In the genomic region with DNA sequence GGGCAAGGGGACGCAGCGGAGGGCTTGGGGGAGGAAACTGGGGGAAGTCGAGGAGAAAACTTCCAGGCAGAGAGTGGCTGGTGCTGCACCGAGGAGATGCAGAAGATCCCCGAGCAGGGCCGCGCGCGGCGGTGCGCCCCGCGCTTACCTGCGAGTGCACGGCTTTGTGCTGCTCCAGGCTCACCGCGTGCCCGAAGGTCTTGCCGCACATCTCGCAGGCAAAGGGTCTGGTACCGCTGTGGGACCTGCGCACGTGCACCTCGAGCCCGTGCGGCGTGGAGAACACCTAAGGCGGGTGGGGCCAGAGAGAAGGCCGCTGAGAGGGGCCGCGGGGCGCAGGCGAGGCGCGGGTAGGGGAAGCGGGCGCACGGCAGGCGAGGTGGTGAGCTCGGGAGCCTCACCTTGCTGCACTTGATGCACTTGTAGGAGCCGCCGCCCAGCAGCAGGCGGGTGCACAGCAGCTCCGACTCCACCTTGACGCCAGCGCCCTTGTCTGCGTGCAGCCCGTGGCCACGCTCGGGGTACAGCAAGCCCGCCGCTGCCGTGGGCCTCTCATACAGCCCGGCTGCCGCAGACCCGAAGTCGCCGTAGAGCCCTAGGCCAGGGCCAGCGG, we compare ENCODE assay signal across 1 cellular context.
A peak's percentile ranks its signal among the peaks of the same experiment; 100 is the strongest.
TF ChIP-seq lines count a peak whose summit lies in the region.

No MANE protein-coding gene starts in this region.

TF ChIP-seq in WTC11, 78 proteins besides CTCF, POLR2A, EP300 and RAD21 (continued from another document and continues in another):
- TF ChIP-seq, protein P1, sequence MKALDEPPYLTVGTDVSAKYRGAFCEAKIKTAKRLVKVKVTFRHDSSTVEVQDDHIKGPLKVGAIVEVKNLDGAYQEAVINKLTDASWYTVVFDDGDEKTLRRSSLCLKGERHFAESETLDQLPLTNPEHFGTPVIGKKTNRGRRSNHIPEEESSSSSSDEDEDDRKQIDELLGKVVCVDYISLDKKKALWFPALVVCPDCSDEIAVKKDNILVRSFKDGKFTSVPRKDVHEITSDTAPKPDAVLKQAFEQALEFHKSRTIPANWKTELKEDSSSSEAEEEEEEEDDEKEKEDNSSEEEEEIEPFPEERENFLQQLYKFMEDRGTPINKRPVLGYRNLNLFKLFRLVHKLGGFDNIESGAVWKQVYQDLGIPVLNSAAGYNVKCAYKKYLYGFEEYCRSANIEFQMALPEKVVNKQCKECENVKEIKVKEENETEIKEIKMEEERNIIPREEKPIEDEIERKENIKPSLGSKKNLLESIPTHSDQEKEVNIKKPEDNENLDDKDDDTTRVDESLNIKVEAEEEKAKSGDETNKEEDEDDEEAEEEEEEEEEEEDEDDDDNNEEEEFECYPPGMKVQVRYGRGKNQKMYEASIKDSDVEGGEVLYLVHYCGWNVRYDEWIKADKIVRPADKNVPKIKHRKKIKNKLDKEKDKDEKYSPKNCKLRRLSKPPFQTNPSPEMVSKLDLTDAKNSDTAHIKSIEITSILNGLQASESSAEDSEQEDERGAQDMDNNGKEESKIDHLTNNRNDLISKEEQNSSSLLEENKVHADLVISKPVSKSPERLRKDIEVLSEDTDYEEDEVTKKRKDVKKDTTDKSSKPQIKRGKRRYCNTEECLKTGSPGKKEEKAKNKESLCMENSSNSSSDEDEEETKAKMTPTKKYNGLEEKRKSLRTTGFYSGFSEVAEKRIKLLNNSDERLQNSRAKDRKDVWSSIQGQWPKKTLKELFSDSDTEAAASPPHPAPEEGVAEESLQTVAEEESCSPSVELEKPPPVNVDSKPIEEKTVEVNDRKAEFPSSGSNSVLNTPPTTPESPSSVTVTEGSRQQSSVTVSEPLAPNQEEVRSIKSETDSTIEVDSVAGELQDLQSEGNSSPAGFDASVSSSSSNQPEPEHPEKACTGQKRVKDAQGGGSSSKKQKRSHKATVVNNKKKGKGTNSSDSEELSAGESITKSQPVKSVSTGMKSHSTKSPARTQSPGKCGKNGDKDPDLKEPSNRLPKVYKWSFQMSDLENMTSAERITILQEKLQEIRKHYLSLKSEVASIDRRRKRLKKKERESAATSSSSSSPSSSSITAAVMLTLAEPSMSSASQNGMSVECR (CRISPR knock-in tag; IDR thresholded peaks at IDR 0.05; ENCODE audit: borderline replicate concordance), result peak; percentile 99
- TF ChIP-seq, protein P2, sequence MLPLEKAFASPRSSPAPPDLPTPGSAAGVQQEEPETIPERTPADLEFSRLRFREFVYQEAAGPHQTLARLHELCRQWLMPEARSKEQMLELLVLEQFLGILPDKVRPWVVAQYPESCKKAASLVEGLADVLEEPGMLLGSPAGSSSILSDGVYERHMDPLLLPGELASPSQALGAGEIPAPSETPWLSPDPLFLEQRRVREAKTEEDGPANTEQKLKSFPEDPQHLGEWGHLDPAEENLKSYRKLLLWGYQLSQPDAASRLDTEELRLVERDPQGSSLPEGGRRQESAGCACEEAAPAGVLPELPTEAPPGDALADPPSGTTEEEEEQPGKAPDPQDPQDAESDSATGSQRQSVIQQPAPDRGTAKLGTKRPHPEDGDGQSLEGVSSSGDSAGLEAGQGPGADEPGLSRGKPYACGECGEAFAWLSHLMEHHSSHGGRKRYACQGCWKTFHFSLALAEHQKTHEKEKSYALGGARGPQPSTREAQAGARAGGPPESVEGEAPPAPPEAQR (CRISPR knock-in tag; IDR thresholded peaks at IDR 0.05), result no peak
- peak; percentile 97 for TF ChIP-seq TCF7 (CRISPR knock-in tag; IDR thresholded peaks at IDR 0.05; ENCODE audit: low read depth)
- peak; percentile 66; the same call in 1 of the 2 replicates for TF ChIP-seq ZNF121 (CRISPR knock-in tag; IDR thresholded peaks at IDR 0.05)
- peak; percentile 50; the same call in 1 of the 2 replicates for TF ChIP-seq SP1 (CRISPR knock-in tag; conservative IDR thresholded peaks at IDR 0.05)
- no peak for TF ChIP-seq GABPB1 (CRISPR knock-in tag; IDR thresholded peaks at IDR 0.05)
- TF ChIP-seq NFE2L1 (CRISPR knock-in tag; IDR thresholded peaks at IDR 0.05), result peak; percentile 94
- no peak for TF ChIP-seq GTF2I (CRISPR knock-in tag; conservative IDR thresholded peaks at IDR 0.05)
- TF ChIP-seq CREB1 (CRISPR knock-in tag; IDR thresholded peaks at IDR 0.05), result peak; percentile 95
- peak; percentile 48 for TF ChIP-seq NFYB (CRISPR knock-in tag; conservative IDR thresholded peaks at IDR 0.05; ENCODE audit: low read depth)
- TF ChIP-seq ATF1 (CRISPR knock-in tag; IDR thresholded peaks at IDR 0.05), result peak; percentile 94
- TF ChIP-seq, protein P3, sequence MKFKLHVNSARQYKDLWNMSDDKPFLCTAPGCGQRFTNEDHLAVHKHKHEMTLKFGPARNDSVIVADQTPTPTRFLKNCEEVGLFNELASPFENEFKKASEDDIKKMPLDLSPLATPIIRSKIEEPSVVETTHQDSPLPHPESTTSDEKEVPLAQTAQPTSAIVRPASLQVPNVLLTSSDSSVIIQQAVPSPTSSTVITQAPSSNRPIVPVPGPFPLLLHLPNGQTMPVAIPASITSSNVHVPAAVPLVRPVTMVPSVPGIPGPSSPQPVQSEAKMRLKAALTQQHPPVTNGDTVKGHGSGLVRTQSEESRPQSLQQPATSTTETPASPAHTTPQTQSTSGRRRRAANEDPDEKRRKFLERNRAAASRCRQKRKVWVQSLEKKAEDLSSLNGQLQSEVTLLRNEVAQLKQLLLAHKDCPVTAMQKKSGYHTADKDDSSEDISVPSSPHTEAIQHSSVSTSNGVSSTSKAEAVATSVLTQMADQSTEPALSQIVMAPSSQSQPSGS (CRISPR knock-in tag; IDR thresholded peaks at IDR 0.05; ENCODE audit: borderline replicate concordance, low read depth), result peak; percentile 86
- no peak for TF ChIP-seq RORB (CRISPR knock-in tag; IDR thresholded peaks at IDR 0.05)
- TF ChIP-seq ZNF423 (CRISPR knock-in tag; IDR thresholded peaks at IDR 0.05), result no peak
- peak; percentile 96 for TF ChIP-seq SMAD4 (CRISPR knock-in tag; IDR thresholded peaks at IDR 0.05)
- no peak for TF ChIP-seq ZNF396 (CRISPR knock-in tag; IDR thresholded peaks at IDR 0.05; ENCODE audit: borderline replicate concordance)
- peak; percentile 77 for TF ChIP-seq ETV6 (CRISPR knock-in tag; IDR thresholded peaks at IDR 0.05)
- TF ChIP-seq, protein P4, sequence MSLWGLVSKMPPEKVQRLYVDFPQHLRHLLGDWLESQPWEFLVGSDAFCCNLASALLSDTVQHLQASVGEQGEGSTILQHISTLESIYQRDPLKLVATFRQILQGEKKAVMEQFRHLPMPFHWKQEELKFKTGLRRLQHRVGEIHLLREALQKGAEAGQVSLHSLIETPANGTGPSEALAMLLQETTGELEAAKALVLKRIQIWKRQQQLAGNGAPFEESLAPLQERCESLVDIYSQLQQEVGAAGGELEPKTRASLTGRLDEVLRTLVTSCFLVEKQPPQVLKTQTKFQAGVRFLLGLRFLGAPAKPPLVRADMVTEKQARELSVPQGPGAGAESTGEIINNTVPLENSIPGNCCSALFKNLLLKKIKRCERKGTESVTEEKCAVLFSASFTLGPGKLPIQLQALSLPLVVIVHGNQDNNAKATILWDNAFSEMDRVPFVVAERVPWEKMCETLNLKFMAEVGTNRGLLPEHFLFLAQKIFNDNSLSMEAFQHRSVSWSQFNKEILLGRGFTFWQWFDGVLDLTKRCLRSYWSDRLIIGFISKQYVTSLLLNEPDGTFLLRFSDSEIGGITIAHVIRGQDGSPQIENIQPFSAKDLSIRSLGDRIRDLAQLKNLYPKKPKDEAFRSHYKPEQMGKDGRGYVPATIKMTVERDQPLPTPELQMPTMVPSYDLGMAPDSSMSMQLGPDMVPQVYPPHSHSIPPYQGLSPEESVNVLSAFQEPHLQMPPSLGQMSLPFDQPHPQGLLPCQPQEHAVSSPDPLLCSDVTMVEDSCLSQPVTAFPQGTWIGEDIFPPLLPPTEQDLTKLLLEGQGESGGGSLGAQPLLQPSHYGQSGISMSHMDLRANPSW (CRISPR knock-in tag; conservative IDR thresholded peaks at IDR 0.05; ENCODE audit: low read depth), result no peak
- TF ChIP-seq, protein P5, sequence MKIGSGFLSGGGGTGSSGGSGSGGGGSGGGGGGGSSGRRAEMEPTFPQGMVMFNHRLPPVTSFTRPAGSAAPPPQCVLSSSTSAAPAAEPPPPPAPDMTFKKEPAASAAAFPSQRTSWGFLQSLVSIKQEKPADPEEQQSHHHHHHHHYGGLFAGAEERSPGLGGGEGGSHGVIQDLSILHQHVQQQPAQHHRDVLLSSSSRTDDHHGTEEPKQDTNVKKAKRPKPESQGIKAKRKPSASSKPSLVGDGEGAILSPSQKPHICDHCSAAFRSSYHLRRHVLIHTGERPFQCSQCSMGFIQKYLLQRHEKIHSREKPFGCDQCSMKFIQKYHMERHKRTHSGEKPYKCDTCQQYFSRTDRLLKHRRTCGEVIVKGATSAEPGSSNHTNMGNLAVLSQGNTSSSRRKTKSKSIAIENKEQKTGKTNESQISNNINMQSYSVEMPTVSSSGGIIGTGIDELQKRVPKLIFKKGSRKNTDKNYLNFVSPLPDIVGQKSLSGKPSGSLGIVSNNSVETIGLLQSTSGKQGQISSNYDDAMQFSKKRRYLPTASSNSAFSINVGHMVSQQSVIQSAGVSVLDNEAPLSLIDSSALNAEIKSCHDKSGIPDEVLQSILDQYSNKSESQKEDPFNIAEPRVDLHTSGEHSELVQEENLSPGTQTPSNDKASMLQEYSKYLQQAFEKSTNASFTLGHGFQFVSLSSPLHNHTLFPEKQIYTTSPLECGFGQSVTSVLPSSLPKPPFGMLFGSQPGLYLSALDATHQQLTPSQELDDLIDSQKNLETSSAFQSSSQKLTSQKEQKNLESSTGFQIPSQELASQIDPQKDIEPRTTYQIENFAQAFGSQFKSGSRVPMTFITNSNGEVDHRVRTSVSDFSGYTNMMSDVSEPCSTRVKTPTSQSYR (CRISPR knock-in tag; IDR thresholded peaks at IDR 0.05), result peak; percentile 98
- peak; percentile 49; the same call in 1 of the 2 replicates for TF ChIP-seq ZNF263 (CRISPR knock-in tag; IDR thresholded peaks at IDR 0.05; ENCODE audit: low read depth)
- peak; percentile 95 for TF ChIP-seq TP53 (CRISPR knock-in tag; IDR thresholded peaks at IDR 0.05)
- TF ChIP-seq, protein P6, sequence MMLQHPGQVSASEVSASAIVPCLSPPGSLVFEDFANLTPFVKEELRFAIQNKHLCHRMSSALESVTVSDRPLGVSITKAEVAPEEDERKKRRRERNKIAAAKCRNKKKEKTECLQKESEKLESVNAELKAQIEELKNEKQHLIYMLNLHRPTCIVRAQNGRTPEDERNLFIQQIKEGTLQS (CRISPR knock-in tag; conservative IDR thresholded peaks at IDR 0.05), result peak; percentile 93
- peak; percentile 87; the same call in 1 of the 2 replicates for TF ChIP-seq ZNF138 (CRISPR knock-in tag; conservative IDR thresholded peaks at IDR 0.05)
- peak; percentile 96 for TF ChIP-seq ZNF232 (CRISPR knock-in tag; IDR thresholded peaks at IDR 0.05)
- no peak for TF ChIP-seq FOXJ3 (CRISPR knock-in tag; IDR thresholded peaks at IDR 0.05; ENCODE audit: borderline replicate concordance)
- TF ChIP-seq, protein P7, sequence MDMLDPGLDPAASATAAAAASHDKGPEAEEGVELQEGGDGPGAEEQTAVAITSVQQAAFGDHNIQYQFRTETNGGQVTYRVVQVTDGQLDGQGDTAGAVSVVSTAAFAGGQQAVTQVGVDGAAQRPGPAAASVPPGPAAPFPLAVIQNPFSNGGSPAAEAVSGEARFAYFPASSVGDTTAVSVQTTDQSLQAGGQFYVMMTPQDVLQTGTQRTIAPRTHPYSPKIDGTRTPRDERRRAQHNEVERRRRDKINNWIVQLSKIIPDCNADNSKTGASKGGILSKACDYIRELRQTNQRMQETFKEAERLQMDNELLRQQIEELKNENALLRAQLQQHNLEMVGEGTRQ (CRISPR knock-in tag; IDR thresholded peaks at IDR 0.05), result peak; percentile 45; the same call in 1 of the 2 replicates
- no peak for TF ChIP-seq ZNF416 (CRISPR knock-in tag; IDR thresholded peaks at IDR 0.05)
- TF ChIP-seq NR1H2 (CRISPR knock-in tag; IDR thresholded peaks at IDR 0.05), result peak; percentile 92
- TF ChIP-seq FOXP1 (CRISPR knock-in tag; IDR thresholded peaks at IDR 0.05; ENCODE audit: borderline replicate concordance), result peak; percentile 99
- peak; percentile 64; the same call in 1 of the 2 replicates for TF ChIP-seq ZNF671 (CRISPR knock-in tag; IDR thresholded peaks at IDR 0.05)
- peak; percentile 96; the same call in 1 of the 2 replicates for TF ChIP-seq ESRRA (CRISPR knock-in tag; IDR thresholded peaks at IDR 0.05; ENCODE audit: borderline replicate concordance)
- TF ChIP-seq, protein P8, sequence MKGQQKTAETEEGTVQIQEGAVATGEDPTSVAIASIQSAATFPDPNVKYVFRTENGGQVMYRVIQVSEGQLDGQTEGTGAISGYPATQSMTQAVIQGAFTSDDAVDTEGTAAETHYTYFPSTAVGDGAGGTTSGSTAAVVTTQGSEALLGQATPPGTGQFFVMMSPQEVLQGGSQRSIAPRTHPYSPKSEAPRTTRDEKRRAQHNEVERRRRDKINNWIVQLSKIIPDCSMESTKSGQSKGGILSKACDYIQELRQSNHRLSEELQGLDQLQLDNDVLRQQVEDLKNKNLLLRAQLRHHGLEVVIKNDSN (CRISPR knock-in tag; IDR thresholded peaks at IDR 0.05), result peak; percentile 80
- peak; percentile 95 for TF ChIP-seq MYBL2 (CRISPR knock-in tag; IDR thresholded peaks at IDR 0.05)
- no peak for TF ChIP-seq NFATC4 (CRISPR knock-in tag; IDR thresholded peaks at IDR 0.05)
- TF ChIP-seq, protein P9, sequence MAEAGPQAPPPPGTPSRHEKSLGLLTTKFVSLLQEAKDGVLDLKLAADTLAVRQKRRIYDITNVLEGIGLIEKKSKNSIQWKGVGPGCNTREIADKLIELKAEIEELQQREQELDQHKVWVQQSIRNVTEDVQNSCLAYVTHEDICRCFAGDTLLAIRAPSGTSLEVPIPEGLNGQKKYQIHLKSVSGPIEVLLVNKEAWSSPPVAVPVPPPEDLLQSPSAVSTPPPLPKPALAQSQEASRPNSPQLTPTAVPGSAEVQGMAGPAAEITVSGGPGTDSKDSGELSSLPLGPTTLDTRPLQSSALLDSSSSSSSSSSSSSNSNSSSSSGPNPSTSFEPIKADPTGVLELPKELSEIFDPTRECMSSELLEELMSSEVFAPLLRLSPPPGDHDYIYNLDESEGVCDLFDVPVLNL (CRISPR knock-in tag; IDR thresholded peaks at IDR 0.05; ENCODE audit: borderline replicate concordance, low read depth), result peak; percentile 92
- TF ChIP-seq IRF2 (CRISPR knock-in tag; IDR thresholded peaks at IDR 0.05; ENCODE audit: borderline replicate concordance, low read depth), result peak; percentile 83; the same call in 1 of the 2 replicates
- peak; percentile 80; the same call in 1 of the 2 replicates for TF ChIP-seq KAT7 (CRISPR knock-in tag; IDR thresholded peaks at IDR 0.05; ENCODE audit: borderline replicate concordance)
- peak; percentile 87; the same call in 1 of the 2 replicates for TF ChIP-seq ELF4 (CRISPR knock-in tag; IDR thresholded peaks at IDR 0.05; ENCODE audit: low read depth)
- peak; percentile 92; the same call in 1 of the 2 replicates for TF ChIP-seq ZNF219 (CRISPR knock-in tag; IDR thresholded peaks at IDR 0.05; ENCODE audit: borderline replicate concordance)
- TF ChIP-seq, protein P10, sequence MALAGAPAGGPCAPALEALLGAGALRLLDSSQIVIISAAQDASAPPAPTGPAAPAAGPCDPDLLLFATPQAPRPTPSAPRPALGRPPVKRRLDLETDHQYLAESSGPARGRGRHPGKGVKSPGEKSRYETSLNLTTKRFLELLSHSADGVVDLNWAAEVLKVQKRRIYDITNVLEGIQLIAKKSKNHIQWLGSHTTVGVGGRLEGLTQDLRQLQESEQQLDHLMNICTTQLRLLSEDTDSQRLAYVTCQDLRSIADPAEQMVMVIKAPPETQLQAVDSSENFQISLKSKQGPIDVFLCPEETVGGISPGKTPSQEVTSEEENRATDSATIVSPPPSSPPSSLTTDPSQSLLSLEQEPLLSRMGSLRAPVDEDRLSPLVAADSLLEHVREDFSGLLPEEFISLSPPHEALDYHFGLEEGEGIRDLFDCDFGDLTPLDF (CRISPR knock-in tag; IDR thresholded peaks at IDR 0.05), result peak; percentile 95; the same call in 1 of the 2 replicates
- peak; percentile 96 for TF ChIP-seq SMAD3 (CRISPR knock-in tag; IDR thresholded peaks at IDR 0.05; ENCODE audit: borderline replicate concordance)
- TF ChIP-seq MXD4 (CRISPR knock-in tag; IDR thresholded peaks at IDR 0.05; ENCODE audit: borderline replicate concordance), result no peak
